In the genomic region with DNA sequence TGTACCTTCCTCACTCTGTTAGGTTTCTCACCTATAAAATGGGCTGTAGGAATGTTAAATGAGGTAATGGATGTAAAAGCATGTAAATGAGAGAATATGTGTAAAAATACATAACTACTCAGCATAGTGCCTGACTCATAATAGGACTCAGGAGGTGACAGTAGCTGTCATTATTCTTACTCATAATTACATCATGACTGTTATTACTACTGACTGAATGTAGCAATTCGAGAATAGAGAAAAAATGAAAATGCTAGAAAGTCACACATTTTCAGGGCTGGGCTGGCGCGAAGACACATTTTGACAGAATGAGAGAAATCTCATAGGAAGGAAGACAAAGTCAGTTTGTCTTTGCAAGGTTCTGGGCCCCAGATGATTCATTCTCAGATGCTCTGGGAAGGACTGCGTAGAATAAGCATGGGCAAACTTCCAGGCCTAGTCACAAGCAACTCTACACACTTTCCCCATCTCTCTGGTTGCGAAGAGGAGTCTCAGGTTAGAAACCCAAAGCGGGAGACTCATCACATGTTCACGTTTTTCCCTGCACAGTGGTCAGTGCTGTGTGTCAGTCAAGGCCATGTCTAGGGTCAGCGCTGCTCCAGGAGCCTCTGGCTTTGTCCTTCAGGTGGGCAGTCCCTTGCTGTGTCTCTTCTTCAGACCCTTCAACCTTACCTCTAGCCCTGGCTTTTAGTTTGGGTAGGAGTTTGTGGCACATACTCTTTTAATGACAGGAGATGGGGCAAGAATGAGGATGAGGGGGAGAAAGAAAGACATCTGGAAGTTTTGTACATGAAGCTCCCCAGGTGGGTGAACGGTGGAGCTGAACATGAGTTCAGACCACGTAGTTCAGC, we compare ENCODE assay signal across 8 cellular contexts. TPM values are rescaled to one million over a fixed set of nuclear protein-coding genes. Genes with fewer than 3 reads are reported as not detected.
A peak's percentile ranks its signal among the peaks of the same experiment; 100 is the strongest.
DNase-seq lines count a peak whose midpoint lies in the region; ATAC-seq and TF ChIP-seq lines count a peak whose summit lies in the region.

No MANE protein-coding gene starts in this region.

- TF ChIP-seq POLR2A in adrenal gland (IDR thresholded peaks at IDR 0.05): peak in 1 of 2 donors; percentile 34

- H3K27ac ChIP-seq in adrenal gland: peak overlapping the region in 3 of 5 donors; percentile 74 to 88 (median 83)
- H3K27ac ChIP-seq in mucosa of rectum (ENCODE audit: low read depth in 2 of 2, low read length in 2 of 2): peak overlapping the region; percentile 19 to 41
- H3K27ac ChIP-seq in aorta (ENCODE audit: low read depth in 1 of 2, low read length in 2 of 2): peak overlapping the region; percentile 89 to 91
- no peak overlapping the region for H3K27ac ChIP-seq in CD8-positive, alpha-beta T cell (ENCODE audit: low read depth, low read length)

- no peak overlapping the region for H3K27ac Mint-ChIP-seq in CD8-positive, alpha-beta T cell

- H3K36me3 ChIP-seq in adrenal gland (replicated peaks in 1 of 2) (no peaks in the 10 kb centered on the region), mucosa of rectum (ENCODE audit: control insufficient read depth in 2 of 2, insufficient read depth in 2 of 2, low read length in 2 of 2) (no peaks in the 10 kb centered on the region), aorta (ENCODE audit: control insufficient read depth in 1 of 2, insufficient read depth in 2 of 2, low read length in 1 of 2) (no peaks in the 10 kb centered on the region)
- no peaks in the 10 kb centered on the region for H3K36me3 ChIP-seq in CD8-positive, alpha-beta T cell (ENCODE audit: insufficient read depth, low read length)

- ATAC-seq in HG03196 (IDR thresholded peaks at IDR 0.05; ENCODE audit: unreplicated experiment) (peak; percentile 73), aorta (ENCODE audit: low FRiP score) (no peak)
- ATAC-seq in CD8-positive, alpha-beta T cell: no peak

- intact Hi-C loops in adrenal gland (cut with DNase I): no loop called here
- intact Hi-C loops in aorta (cut with DNase I): loop anchor here (10.0 kb wide), 2 partner anchors 175 to 1875 kb away; a partner anchor contains a TSS
- intact Hi-C loops in CD8-positive, alpha-beta T cell (cut with DNase I, micrococcal nuclease): no loop called here

- no peaks in the 10 kb centered on the region for H3K9me3 Mint-ChIP-seq in CD8-positive, alpha-beta T cell

- CTCF ChIA-PET in CD8-positive, alpha-beta T cell (lab: Charles Lee): interaction anchor here (1.3 to 1.4 kb wide), 2 partner anchors 111 to 335 kb away, joined by 3 read pairs; no protein-coding TSS in a partner anchor

- POLR2A ChIA-PET in CD8-positive, alpha-beta T cell (lab: Charles Lee): no interaction called here

- H3K4me1 ChIP-seq in adrenal gland (replicated peaks in 1 of 2) (peaks cover 12 to 32% of the 10 kb centered on the region in 2 donors), mucosa of rectum (ENCODE audit: control insufficient read depth in 2 of 2, insufficient read depth in 2 of 2, low read length in 2 of 2) (peaks cover 22 to 43% of the 10 kb centered on the region in 2 donors), aorta (ENCODE audit: control insufficient read depth in 1 of 2, insufficient read depth in 2 of 2, low read length in 2 of 2) (peaks cover 2 to 7% of the 10 kb centered on the region in 2 donors)
- H3K4me1 ChIP-seq in CD8-positive, alpha-beta T cell (ENCODE audit: insufficient read depth, low read length): no peaks in the 10 kb centered on the region

- H3K27me3 ChIP-seq in adrenal gland (no peaks in the 10 kb centered on the region), mucosa of rectum (ENCODE audit: control insufficient read depth in 2 of 2, insufficient read depth in 2 of 2, low read length in 2 of 2) (no peaks in the 10 kb centered on the region), aorta (ENCODE audit: control insufficient read depth in 1 of 2, insufficient read depth in 2 of 2, low read length in 1 of 2) (no peaks in the 10 kb centered on the region)
- no peaks in the 10 kb centered on the region for H3K27me3 ChIP-seq in CD8-positive, alpha-beta T cell (ENCODE audit: insufficient read depth, low read length)

- H3K4me3 ChIP-seq in adrenal gland (no peak overlapping the region), mucosa of rectum (ENCODE audit: low read length in 2 of 2) (no peak overlapping the region), aorta (ENCODE audit: low read length in 2 of 2) (no peak overlapping the region)
- no peak overlapping the region for H3K4me3 ChIP-seq in CD8-positive, alpha-beta T cell (ENCODE audit: low read depth, low read length)

- H3K27me3 Mint-ChIP-seq in CD8-positive, alpha-beta T cell (ENCODE audit: low read depth): peaks cover 10% of the 10 kb centered on the region

- no peak overlapping the region for H3K4me3 Mint-ChIP-seq in CD8-positive, alpha-beta T cell

- H3K9me3 ChIP-seq in adrenal gland (replicated peaks in 1 of 3): no peaks in the 10 kb centered on the region
- no peaks in the 10 kb centered on the region for H3K9me3 ChIP-seq in mucosa of rectum (ENCODE audit: control insufficient read depth in 2 of 2, low read length in 2 of 2)
- no peaks in the 10 kb centered on the region for H3K9me3 ChIP-seq in aorta (ENCODE audit: control insufficient read depth, low read length)
- H3K9me3 ChIP-seq in CD8-positive, alpha-beta T cell (ENCODE audit: low read length): no peaks in the 10 kb centered on the region

- 61 to 75% (median 65%) methylated on average over 10 of the region's 10 CpGs for WGBS in adrenal gland, 4 donors
- 35 to 43% methylated on average over 10 of the region's 10 CpGs for WGBS in aorta, 2 donors

- no peak overlapping the region for H3K9ac ChIP-seq in mucosa of rectum (ENCODE audit: low read depth in 1 of 2, low read length in 2 of 2)

- DNase-seq in activated CD8-positive, alpha-beta memory T cell treated with anti-CD3 and anti-CD28 coated beads for 24 hours: peak; percentile 63
- DNase-seq in activated CD8-positive, alpha-beta memory T cell treated with anti-CD3 and anti-CD28 coated beads, Interleukin-2, amount 50 U/mL, for 4 hours: no peak
- DNase-seq in adrenal gland (peak; percentile 62 to 85 (median 78)), aorta (peak in 1 of 2 donors; percentile 55), NCI-H748 (lab: John Stamatoyannopoulos, UW; ENCODE audit: unreplicated experiment) (no peak)
- DNase-seq in CD8-positive, alpha-beta T cell: no peak

- TF ChIP-seq CTCF in adrenal gland (IDR thresholded peaks at IDR 0.05): no peak
- no peak for TF ChIP-seq CTCF in CD8-positive, alpha-beta T cell (IDR thresholded peaks at IDR 0.05)

- H3K4me1 Mint-ChIP-seq in CD8-positive, alpha-beta T cell (ENCODE audit: low read depth): no peaks in the 10 kb centered on the region

- no peaks in the 10 kb centered on the region for H3K36me3 Mint-ChIP-seq in CD8-positive, alpha-beta T cell

RNA-seq across cellular contexts. Expression of gene GPRC5A, which starts 8.4 kb away (rescaled TPM):
- total RNA-seq in adrenal gland: 10 to 100 TPM in 3 of 8 donors, 1 to 10 TPM in 5; 5.3 to 22.3 (median 9.0) TPM
- polyA plus RNA-seq in adrenal gland: 1 to 10 TPM; 2.0 to 4.0 (median 2.3) TPM
- total RNA-seq in aorta: 10 to 100 TPM; 36.6 to 86.0 TPM
- 1 to 10 TPM; 4.6 to 8.4 TPM for polyA plus RNA-seq in aorta
- total RNA-seq in CD8-positive, alpha-beta T cell: not detected

RNA-seq across cellular contexts. Expression of gene GPRC5D, which starts 52.2 kb away (rescaled TPM):
- total RNA-seq in adrenal gland (not detected), aorta (under 1 TPM in 1 of 2 donors, not detected in 1; 0.39 TPM)
- polyA plus RNA-seq in adrenal gland (under 1 TPM in 2 of 3 donors, not detected in 1; 0.17 to 0.40 TPM), aorta (not detected)
- not detected for total RNA-seq in CD8-positive, alpha-beta T cell

Comparison
In these comparisons a context has a peak if more than half of its experiments do, and no peak if none do; other contexts are left out.
1. DNase-seq: peak in activated CD8-positive, alpha-beta memory T cell treated with anti-CD3 and anti-CD28 coated beads for 24 hours (single experiment) and adrenal gland (7 of 7); none in activated CD8-positive, alpha-beta memory T cell treated with anti-CD3 and anti-CD28 coated beads, Interleukin-2, amount 50 U/mL, for 4 hours (single experiment), CD8-positive, alpha-beta T cell (0 of 7) and NCI-H748 (single experiment).
2. RNA of gene GPRC5A, which starts 8.4 kb away (total RNA-seq): 36.6 to 86.0 TPM in aorta and 5.3 to 22.3 TPM in adrenal gland; not detected in CD8-positive, alpha-beta T cell; every median in the first group is over 4 times any median in the second.
3. intact Hi-C loops: an anchor here in aorta (10.0 kb wide); none called in adrenal gland and CD8-positive, alpha-beta T cell.